Comparison of ENCODE assay signal across 19 cellular contexts in the genomic region with DNA sequence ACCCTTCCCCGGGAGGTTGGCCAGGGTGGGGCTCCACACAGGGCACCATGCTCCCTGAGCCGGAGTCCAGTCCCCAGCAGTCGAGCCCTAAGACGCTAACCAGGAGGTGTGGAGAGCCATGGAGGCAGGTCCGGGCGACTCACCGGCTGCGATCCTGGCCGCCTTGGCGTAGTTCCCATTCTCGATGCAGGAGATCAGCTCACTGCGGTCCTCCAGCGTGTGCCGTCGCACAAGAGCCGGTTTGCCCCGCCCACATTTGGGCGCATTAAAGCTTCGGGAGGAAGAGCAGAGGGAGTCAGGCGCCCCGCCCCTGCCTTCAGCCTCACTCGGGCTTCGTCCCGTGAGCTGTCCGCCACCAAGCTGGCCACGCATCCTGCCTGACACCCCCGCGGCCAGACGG.
"Had no signal": no experiment of that assay in that cellular context is flagged by ENCODE, and none has a peak within 500 bp of the region (broad histone marks: within the 10 kb centered on the region; RNA-seq: fewer than 3 reads in every experiment).

No MANE protein-coding gene starts in this region.

- H3K27ac ChIP-seq: adrenal gland, cardiac muscle cell, spleen, thoracic aorta, upper lobe of right lung, WERI-Rb-1 had no signal

- H3K9me3 Mint-ChIP-seq: activated naive CD4-positive, alpha-beta T cell treated with anti-CD3 and anti-CD28 coated beads, Interleukin-2, amount 50 U/mL, for 72 hours; nephron; stimulated activated naive B cell treated with anti-CD40 and anti-IgM and Interleukin-4, amounts not matched to agents 10 μg/mL and 1 μg/mL and 100 μg/mL, for 72 hours had no signal

- H3K4me3 Mint-ChIP-seq: nephron; stimulated activated naive B cell treated with anti-CD40 and anti-IgM and Interleukin-4, amounts not matched to agents 10 μg/mL and 1 μg/mL and 100 μg/mL, for 72 hours had no signal

- H3K27me3 Mint-ChIP-seq: stimulated activated naive B cell treated with anti-CD40 and anti-IgM and Interleukin-4, amounts not matched to agents 10 μg/mL and 1 μg/mL and 100 μg/mL, for 72 hours had no signal

- H3K4me1 ChIP-seq: upper lobe of right lung had no signal

- H3K27ac Mint-ChIP-seq: nephron had no signal

- H3K4me3 ChIP-seq: adrenal gland, cardiac muscle cell, lung, spleen, thoracic aorta, upper lobe of right lung had no signal

- H3K27me3 ChIP-seq: adrenal gland, cardiac muscle cell, spleen, upper lobe of right lung had no signal

- H3K9me3 ChIP-seq: adrenal gland, spleen, thoracic aorta, upper lobe of right lung had no signal

- DNase-seq: activated CD4-positive, alpha-beta T cell treated with anti-CD3 and anti-CD28 coated beads for 1 hour; activated CD8-positive, alpha-beta memory T cell treated with anti-CD3 and anti-CD28 coated beads for 24 hours; activated CD8-positive, alpha-beta memory T cell treated with anti-CD3 and anti-CD28 coated beads, Interleukin-2, amount 50 U/mL, for 48 hours; activated effector memory CD4-positive, alpha-beta T cell treated with anti-CD3 and anti-CD28 coated beads, Interleukin-2, amount 50 U/mL, for 16 hours; activated T-cell treated with anti-CD3 and anti-CD28 coated beads, Interleukin-2, amount 50 U/mL, for 48 hours; adrenal gland; midbrain; nucleus accumbens; spleen; stimulated activated CD4-positive, alpha-beta T cell treated with anti-CD3 and anti-CD28 coated beads, Interleukin-4, amount 100 ng/mL, for 4 hours; stimulated activated naive B cell treated with anti-CD40 and anti-IgM and Interleukin-4, amounts not matched to agents 10 μg/mL and 1 μg/mL and 100 μg/mL, for 72 hours; T-helper 2 cell; upper lobe of right lung; WERI-Rb-1 had no signal

- ATAC-seq: activated naive CD4-positive, alpha-beta T cell treated with anti-CD3 and anti-CD28 coated beads, Interleukin-2, amount 50 U/mL, for 72 hours; stimulated activated naive B cell treated with anti-CD40 and anti-IgM and Interleukin-4, amounts not matched to agents 10 μg/mL and 1 μg/mL and 100 μg/mL, for 72 hours; upper lobe of right lung had no signal
